1 cellular context compared by ENCODE assay signal in the genomic region with DNA sequence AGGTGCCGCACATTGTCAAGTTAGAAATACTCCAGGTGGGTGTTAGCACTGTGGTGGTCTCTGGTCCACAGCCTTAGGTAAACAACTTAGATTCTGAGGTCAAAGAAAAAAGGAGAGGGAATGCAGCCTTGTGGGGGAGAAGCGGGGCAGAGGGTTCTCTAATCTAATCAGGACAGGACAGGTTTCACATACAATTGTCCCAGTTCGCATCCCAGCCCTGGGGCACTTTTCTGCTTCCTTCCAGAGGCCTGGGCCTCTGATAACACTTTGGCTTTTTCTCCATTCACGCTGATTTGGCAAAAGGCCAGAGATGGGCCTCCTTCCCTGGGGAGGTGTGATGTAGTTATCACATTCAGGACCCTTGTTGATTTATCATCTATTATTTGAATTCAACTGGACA.
TF ChIP-seq lines count a peak whose summit lies in the region.

No MANE protein-coding gene starts in this region.

TF ChIP-seq in K562, 482 proteins besides CTCF, POLR2A, EP300 and RAD21 (continued from another document and continues in another):
- TF ChIP-seq, protein P1, sequence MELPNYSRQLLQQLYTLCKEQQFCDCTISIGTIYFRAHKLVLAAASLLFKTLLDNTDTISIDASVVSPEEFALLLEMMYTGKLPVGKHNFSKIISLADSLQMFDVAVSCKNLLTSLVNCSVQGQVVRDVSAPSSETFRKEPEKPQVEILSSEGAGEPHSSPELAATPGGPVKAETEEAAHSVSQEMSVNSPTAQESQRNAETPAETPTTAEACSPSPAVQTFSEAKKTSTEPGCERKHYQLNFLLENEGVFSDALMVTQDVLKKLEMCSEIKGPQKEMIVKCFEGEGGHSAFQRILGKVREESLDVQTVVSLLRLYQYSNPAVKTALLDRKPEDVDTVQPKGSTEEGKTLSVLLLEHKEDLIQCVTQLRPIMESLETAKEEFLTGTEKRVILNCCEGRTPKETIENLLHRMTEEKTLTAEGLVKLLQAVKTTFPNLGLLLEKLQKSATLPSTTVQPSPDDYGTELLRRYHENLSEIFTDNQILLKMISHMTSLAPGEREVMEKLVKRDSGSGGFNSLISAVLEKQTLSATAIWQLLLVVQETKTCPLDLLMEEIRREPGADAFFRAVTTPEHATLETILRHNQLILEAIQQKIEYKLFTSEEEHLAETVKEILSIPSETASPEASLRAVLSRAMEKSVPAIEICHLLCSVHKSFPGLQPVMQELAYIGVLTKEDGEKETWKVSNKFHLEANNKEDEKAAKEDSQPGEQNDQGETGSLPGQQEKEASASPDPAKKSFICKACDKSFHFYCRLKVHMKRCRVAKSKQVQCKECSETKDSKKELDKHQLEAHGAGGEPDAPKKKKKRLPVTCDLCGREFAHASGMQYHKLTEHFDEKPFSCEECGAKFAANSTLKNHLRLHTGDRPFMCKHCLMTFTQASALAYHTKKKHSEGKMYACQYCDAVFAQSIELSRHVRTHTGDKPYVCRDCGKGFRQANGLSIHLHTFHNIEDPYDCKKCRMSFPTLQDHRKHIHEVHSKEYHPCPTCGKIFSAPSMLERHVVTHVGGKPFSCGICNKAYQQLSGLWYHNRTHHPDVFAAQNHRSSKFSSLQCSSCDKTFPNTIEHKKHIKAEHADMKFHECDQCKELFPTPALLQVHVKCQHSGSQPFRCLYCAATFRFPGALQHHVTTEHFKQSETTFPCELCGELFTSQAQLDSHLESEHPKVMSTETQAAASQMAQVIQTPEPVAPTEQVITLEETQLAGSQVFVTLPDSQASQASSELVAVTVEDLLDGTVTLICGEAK (IDR thresholded peaks at IDR 0.05) = no peak
- TF ChIP-seq, protein P1 (CRISPR knock-in tag; IDR thresholded peaks at IDR 0.05) = no peak
- no peak for TF ChIP-seq BCL6 (CRISPR knock-in tag; IDR thresholded peaks at IDR 0.05)
- TF ChIP-seq ETV1 (tag; conservative IDR thresholded peaks at IDR 0.05; ENCODE audit: low read depth) = peak; percentile 67
- no peak for TF ChIP-seq RBFOX2 (IDR thresholded peaks at IDR 0.05; ENCODE audit: low read depth, low read length)
- TF ChIP-seq CAMTA2 (CRISPR knock-in tag; conservative IDR thresholded peaks at IDR 0.05) = no peak
- no peak for TF ChIP-seq THAP12 (CRISPR knock-in tag; IDR thresholded peaks at IDR 0.05)
- no peak for TF ChIP-seq ZNF561 (CRISPR knock-in tag; conservative IDR thresholded peaks at IDR 0.05)
- TF ChIP-seq ZNF707 (CRISPR knock-in tag; conservative IDR thresholded peaks at IDR 0.05) = no peak
- TF ChIP-seq, protein P2, sequence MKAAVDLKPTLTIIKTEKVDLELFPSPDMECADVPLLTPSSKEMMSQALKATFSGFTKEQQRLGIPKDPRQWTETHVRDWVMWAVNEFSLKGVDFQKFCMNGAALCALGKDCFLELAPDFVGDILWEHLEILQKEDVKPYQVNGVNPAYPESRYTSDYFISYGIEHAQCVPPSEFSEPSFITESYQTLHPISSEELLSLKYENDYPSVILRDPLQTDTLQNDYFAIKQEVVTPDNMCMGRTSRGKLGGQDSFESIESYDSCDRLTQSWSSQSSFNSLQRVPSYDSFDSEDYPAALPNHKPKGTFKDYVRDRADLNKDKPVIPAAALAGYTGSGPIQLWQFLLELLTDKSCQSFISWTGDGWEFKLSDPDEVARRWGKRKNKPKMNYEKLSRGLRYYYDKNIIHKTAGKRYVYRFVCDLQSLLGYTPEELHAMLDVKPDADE (conservative IDR thresholded peaks at IDR 0.05; ENCODE audit: control insufficient read depth, low read depth, low read length) = 0 out of 2 replicates have a peak, but pooled peaks have one; percentile 20
- no peak for TF ChIP-seq ZNF224 (CRISPR knock-in tag; IDR thresholded peaks at IDR 0.05)
- no peak for TF ChIP-seq SNRNP70 (optimal IDR thresholded peaks at IDR 0.05; ENCODE audit: low read depth, low read length)
- no peak for TF ChIP-seq TCF7 (IDR thresholded peaks at IDR 0.05; ENCODE audit: borderline replicate concordance)
- no peak for TF ChIP-seq ZNF274 (IDR thresholded peaks at IDR 0.05; ENCODE audit: borderline replicate concordance, low read depth, low read length)
- TF ChIP-seq NFE2L1 (tag; IDR thresholded peaks at IDR 0.05; ENCODE audit: borderline replicate concordance, low read depth) = no peak
- no peak for TF ChIP-seq ZKSCAN3 (CRISPR knock-in tag; IDR thresholded peaks at IDR 0.05)
- TF ChIP-seq, protein P3, sequence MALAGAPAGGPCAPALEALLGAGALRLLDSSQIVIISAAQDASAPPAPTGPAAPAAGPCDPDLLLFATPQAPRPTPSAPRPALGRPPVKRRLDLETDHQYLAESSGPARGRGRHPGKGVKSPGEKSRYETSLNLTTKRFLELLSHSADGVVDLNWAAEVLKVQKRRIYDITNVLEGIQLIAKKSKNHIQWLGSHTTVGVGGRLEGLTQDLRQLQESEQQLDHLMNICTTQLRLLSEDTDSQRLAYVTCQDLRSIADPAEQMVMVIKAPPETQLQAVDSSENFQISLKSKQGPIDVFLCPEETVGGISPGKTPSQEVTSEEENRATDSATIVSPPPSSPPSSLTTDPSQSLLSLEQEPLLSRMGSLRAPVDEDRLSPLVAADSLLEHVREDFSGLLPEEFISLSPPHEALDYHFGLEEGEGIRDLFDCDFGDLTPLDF (CRISPR knock-in tag; IDR thresholded peaks at IDR 0.05) = no peak
- no peak for TF ChIP-seq MIER1 (IDR thresholded peaks at IDR 0.05; ENCODE audit: low read depth)
- no peak for TF ChIP-seq MEF2A (IDR thresholded peaks at IDR 0.05; ENCODE audit: control insufficient read depth, low read depth, low read length)
- TF ChIP-seq ZNF184 (CRISPR knock-in tag; IDR thresholded peaks at IDR 0.05) = no peak
- no peak for TF ChIP-seq EHMT2 (IDR thresholded peaks at IDR 0.05)
- peak; percentile 98 for TF ChIP-seq SMARCC2 (IDR thresholded peaks at IDR 0.05; ENCODE audit: low read depth)
- TF ChIP-seq ZBTB17 (CRISPR knock-in tag; IDR thresholded peaks at IDR 0.05) = no peak
- TF ChIP-seq USF2 (CRISPR knock-in tag; IDR thresholded peaks at IDR 0.05) = no peak
- TF ChIP-seq ZNF311 (CRISPR knock-in tag; IDR thresholded peaks at IDR 0.05) = no peak
- TF ChIP-seq, protein P4, sequence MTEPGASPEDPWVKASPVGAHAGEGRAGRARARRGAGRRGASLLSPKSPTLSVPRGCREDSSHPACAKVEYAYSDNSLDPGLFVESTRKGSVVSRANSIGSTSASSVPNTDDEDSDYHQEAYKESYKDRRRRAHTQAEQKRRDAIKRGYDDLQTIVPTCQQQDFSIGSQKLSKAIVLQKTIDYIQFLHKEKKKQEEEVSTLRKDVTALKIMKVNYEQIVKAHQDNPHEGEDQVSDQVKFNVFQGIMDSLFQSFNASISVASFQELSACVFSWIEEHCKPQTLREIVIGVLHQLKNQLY (CRISPR knock-in tag; conservative IDR thresholded peaks at IDR 0.05) = no peak
- TF ChIP-seq ZC3H11A (IDR thresholded peaks at IDR 0.05; ENCODE audit: low read depth, low read length) = no peak
- no peak for TF ChIP-seq SIX5 (IDR thresholded peaks at IDR 0.05; ENCODE audit: borderline replicate concordance in 1 of 2, insufficient read depth in 1 of 2, low read depth in 1 of 2, low read length in 2 of 2)
- peak; percentile 36; the same call in 1 of the 2 replicates for TF ChIP-seq BHLHE40 (IDR thresholded peaks at IDR 0.05; ENCODE audit: low read length)
- no peak for TF ChIP-seq MTF1 (CRISPR knock-in tag; IDR thresholded peaks at IDR 0.05; ENCODE audit: borderline replicate concordance)
- TF ChIP-seq GABPB2 (CRISPR knock-in tag; conservative IDR thresholded peaks at IDR 0.05) = no peak
- no peak for TF ChIP-seq EWSR1 (IDR thresholded peaks at IDR 0.05; ENCODE audit: borderline replicate concordance, low read depth, partially characterized antibody)
- no peak for TF ChIP-seq IRF1 (CRISPR knock-in tag; IDR thresholded peaks at IDR 0.05; ENCODE audit: borderline replicate concordance)
- no peak for TF ChIP-seq ZC3H8 (IDR thresholded peaks at IDR 0.05)
- TF ChIP-seq ZFPM2 (CRISPR knock-in tag; IDR thresholded peaks at IDR 0.05) = no peak
